Comparison of ENCODE assay signal across 40 cellular contexts in genomic region chr3:78360849-78361248, GRCh38.
"Had no signal": no experiment of that assay in that cellular context is flagged by ENCODE, and none has a peak within 500 bp of the region (broad histone marks: within the 10 kb centered on the region; RNA-seq: fewer than 3 reads in every experiment).

No MANE protein-coding gene starts in this region.

- FAIRE-seq: astrocyte, bronchial epithelial cell had no signal

- H3K27me3 Mint-ChIP-seq: activated naive CD4-positive, alpha-beta T cell treated with anti-CD3 and anti-CD28 coated beads, Interleukin-2, amount 10 ng/mL, durations not matched to agents 7 days and 5 days; activated naive CD4-positive, alpha-beta T cell treated with anti-CD3 and anti-CD28 coated beads, Interleukin-2, amount 50 U/mL, for 24 hours; activated naive CD8-positive, alpha-beta T cell; activated naive CD8-positive, alpha-beta T cell treated with anti-CD3 and anti-CD28 coated beads for 36 hours; activated naive CD8-positive, alpha-beta T cell treated with anti-CD3 and anti-CD28 coated beads, Interleukin-2, amount 10 ng/mL, durations not matched to agents 7 days and 5 days; activated naive CD8-positive, alpha-beta T cell treated with anti-CD3 and anti-CD28 coated beads, Interleukin-2, amount 50 U/mL, for 24 hours; activated T-cell treated with anti-CD3 and anti-CD28 coated beads, Interleukin-2, amount 50 U/mL, for 24 hours; activated T-helper 17 cell treated with anti-CD3 and anti-CD28 coated beads, Interleukin-2, amount 50 U/mL, for 72 hours; brain; central memory CD8-positive, alpha-beta T cell had no signal

- H3K9me3 ChIP-seq: adrenal gland, ascending aorta, body of pancreas, breast epithelium had no signal

- H3K36me3 ChIP-seq: adrenal gland, ascending aorta, brain microvascular endothelial cell, breast epithelium, cardiac muscle cell had no signal

- H3K4me1 Mint-ChIP-seq: activated naive CD4-positive, alpha-beta T cell treated with anti-CD3 and anti-CD28 coated beads, Interleukin-2, amount 10 ng/mL, durations not matched to agents 7 days and 5 days; activated naive CD4-positive, alpha-beta T cell treated with anti-CD3 and anti-CD28 coated beads, Interleukin-2, amount 50 U/mL, for 24 hours; activated naive CD8-positive, alpha-beta T cell treated with anti-CD3 and anti-CD28 coated beads for 36 hours; activated naive CD8-positive, alpha-beta T cell treated with anti-CD3 and anti-CD28 coated beads, Interleukin-2, amount 10 ng/mL, durations not matched to agents 7 days and 5 days; activated naive CD8-positive, alpha-beta T cell treated with anti-CD3 and anti-CD28 coated beads, Interleukin-2, amount 50 U/mL, for 24 hours; activated T-helper 17 cell treated with anti-CD3 and anti-CD28 coated beads, Interleukin-2, amount 50 U/mL, for 72 hours; brain; central memory CD8-positive, alpha-beta T cell had no signal

- H3K4me1 ChIP-seq: adrenal gland, ascending aorta, body of pancreas, breast epithelium had no signal

- H3K27ac Mint-ChIP-seq: activated naive CD4-positive, alpha-beta T cell treated with anti-CD3 and anti-CD28 coated beads for 36 hours; activated naive CD4-positive, alpha-beta T cell treated with anti-CD3 and anti-CD28 coated beads, Interleukin-2, amount 10 ng/mL, durations not matched to agents 7 days and 5 days; activated naive CD4-positive, alpha-beta T cell treated with anti-CD3 and anti-CD28 coated beads, Interleukin-2, amount 50 U/mL, for 24 hours; activated naive CD4-positive, alpha-beta T cell treated with anti-CD3 and anti-CD28 coated beads, Interleukin-2, amount 50 U/mL, for 72 hours; activated naive CD8-positive, alpha-beta T cell; activated naive CD8-positive, alpha-beta T cell treated with anti-CD3 and anti-CD28 coated beads for 36 hours; activated naive CD8-positive, alpha-beta T cell treated with anti-CD3 and anti-CD28 coated beads, Interleukin-2, amount 10 ng/mL, durations not matched to agents 7 days and 5 days; activated naive CD8-positive, alpha-beta T cell treated with anti-CD3 and anti-CD28 coated beads, Interleukin-2, amount 50 U/mL, for 24 hours; activated T-cell treated with anti-CD3 and anti-CD28 coated beads, Interleukin-2, amount 50 U/mL, for 24 hours; activated T-cell treated with anti-CD3 and anti-CD28 coated beads, Interleukin-2, amount 50 U/mL, for 72 hours; activated T-helper 1 cell treated with anti-CD3 and anti-CD28 coated beads, Interleukin-12 subunit alpha, Interleukin-12 subunit beta, Interleukin-2, Interleukin-4 antibody, amounts not matched to agents 30 ng/mL and 10 ng/mL and 1 ng/mL, durations not matched to agents 14 hours and 24 hours and 36 hours; activated T-helper 17 cell treated with anti-CD3 and anti-CD28 coated beads, Interleukin-2, amount 50 U/mL, for 72 hours; activated T-helper 2 cell treated with anti-CD3 and anti-CD28 coated beads, Interferon-gamma antibody, Interleukin-2, Interleukin-4, amounts not matched to agents 10 μg/mL and 5 μg/mL and 100 μg/mL, durations not matched to agents 14 hours and 24 hours and 36 hours; brain had no signal

- H3K4me3 ChIP-seq: adrenal gland, ascending aorta, body of pancreas, breast epithelium, cardiac muscle cell had no signal

- H3K27ac ChIP-seq: adrenal gland, ascending aorta, body of pancreas, brain microvascular endothelial cell, breast epithelium, cardiac muscle cell had no signal

- ATAC-seq: activated naive CD4-positive, alpha-beta T cell treated with anti-CD3 and anti-CD28 coated beads, Interleukin-2, amount 50 U/mL, for 72 hours; activated naive CD8-positive, alpha-beta T cell treated with anti-CD3 and anti-CD28 coated beads, Interleukin-2, amount 50 U/mL, for 24 hours; activated T-cell treated with anti-CD3 and anti-CD28 coated beads, Interleukin-2, amount 50 U/mL, for 4 hours; activated T-cell treated with anti-CD3 and anti-CD28 coated beads, Interleukin-2, amount 50 U/mL, for 72 hours; activated T-helper 17 cell treated with anti-CD3 and anti-CD28 coated beads, Interleukin-2, amount 50 U/mL, for 72 hours; body of pancreas had no signal

- H3K4me3 Mint-ChIP-seq: activated naive CD4-positive, alpha-beta T cell treated with anti-CD3 and anti-CD28 coated beads for 36 hours; activated naive CD4-positive, alpha-beta T cell treated with anti-CD3 and anti-CD28 coated beads, Interleukin-2, amount 10 ng/mL, durations not matched to agents 7 days and 5 days; activated naive CD4-positive, alpha-beta T cell treated with anti-CD3 and anti-CD28 coated beads, Interleukin-2, amount 50 U/mL, for 24 hours; activated naive CD8-positive, alpha-beta T cell; activated naive CD8-positive, alpha-beta T cell treated with anti-CD3 and anti-CD28 coated beads for 36 hours; activated naive CD8-positive, alpha-beta T cell treated with anti-CD3 and anti-CD28 coated beads, Interleukin-2, amount 10 ng/mL, durations not matched to agents 7 days and 5 days; activated naive CD8-positive, alpha-beta T cell treated with anti-CD3 and anti-CD28 coated beads, Interleukin-2, amount 50 U/mL, for 24 hours; activated T-cell treated with anti-CD3 and anti-CD28 coated beads, Interleukin-2, amount 50 U/mL, for 24 hours; activated T-cell treated with anti-CD3 and anti-CD28 coated beads, Interleukin-2, amount 50 U/mL, for 4 hours; activated T-cell treated with anti-CD3 and anti-CD28 coated beads, Interleukin-2, amount 50 U/mL, for 72 hours; activated T-helper 1 cell treated with anti-CD3 and anti-CD28 coated beads, Interleukin-12 subunit alpha, Interleukin-12 subunit beta, Interleukin-2, Interleukin-4 antibody, amounts not matched to agents 30 ng/mL and 10 ng/mL and 1 ng/mL, durations not matched to agents 14 hours and 24 hours and 36 hours; activated T-helper 17 cell treated with anti-CD3 and anti-CD28 coated beads, Interleukin-2, amount 50 U/mL, for 72 hours; brain; central memory CD8-positive, alpha-beta T cell had no signal

- H3K27me3 ChIP-seq: adrenal gland, ascending aorta, body of pancreas, brain microvascular endothelial cell, breast epithelium, cardiac muscle cell had no signal

- H3K36me3 Mint-ChIP-seq: activated naive CD4-positive, alpha-beta T cell treated with anti-CD3 and anti-CD28 coated beads, Interleukin-2, amount 10 ng/mL, durations not matched to agents 7 days and 5 days; activated naive CD4-positive, alpha-beta T cell treated with anti-CD3 and anti-CD28 coated beads, Interleukin-2, amount 50 U/mL, for 24 hours; activated naive CD4-positive, alpha-beta T cell treated with anti-CD3 and anti-CD28 coated beads, Interleukin-2, amount 50 U/mL, for 72 hours; activated naive CD8-positive, alpha-beta T cell; activated naive CD8-positive, alpha-beta T cell treated with anti-CD3 and anti-CD28 coated beads for 36 hours; activated naive CD8-positive, alpha-beta T cell treated with anti-CD3 and anti-CD28 coated beads, Interleukin-2, amount 10 ng/mL, durations not matched to agents 7 days and 5 days; brain had no signal

- DNase-seq: activated effector memory CD4-positive, alpha-beta T cell treated with anti-CD3 and anti-CD28 coated beads, Interleukin-2, amount 50 U/mL, for 16 hours; activated effector memory CD4-positive, alpha-beta T cell treated with Interleukin-2 at 50 U/mL for 16 hours; activated gamma-delta T cell; activated gamma-delta T cell treated with Interleukin-2 at 50 U/mL for 16 hours; activated naive CD4-positive, alpha-beta T cell; activated naive CD4-positive, alpha-beta T cell treated with anti-CD3 and anti-CD28 coated beads for 36 hours; activated naive CD4-positive, alpha-beta T cell treated with anti-CD3 and anti-CD28 coated beads, Interleukin-2, amount 10 ng/mL, durations not matched to agents 7 days and 5 days; activated naive CD4-positive, alpha-beta T cell treated with anti-CD3 and anti-CD28 coated beads, Interleukin-2, amount 50 U/mL, for 16 hours; activated naive CD4-positive, alpha-beta T cell treated with Interleukin-2 at 50 U/mL for 16 hours; activated naive CD8-positive, alpha-beta T cell treated with anti-CD3 and anti-CD28 coated beads for 36 hours; activated naive CD8-positive, alpha-beta T cell treated with anti-CD3 and anti-CD28 coated beads, Interleukin-2, amount 10 ng/mL, durations not matched to agents 7 days and 5 days; activated naive CD8-positive, alpha-beta T cell treated with anti-CD3 and anti-CD28 coated beads, Interleukin-2, amount 50 U/mL, for 24 hours; activated T-cell treated with anti-CD3 and anti-CD28 coated beads, Interleukin-2, amount 50 U/mL, for 1 hour; activated T-cell treated with anti-CD3 and anti-CD28 coated beads, Interleukin-2, amount 50 U/mL, for 24 hours; activated T-cell treated with anti-CD3 and anti-CD28 coated beads, Interleukin-2, amount 50 U/mL, for 4 hours; activated T-cell treated with anti-CD3 and anti-CD28 coated beads, Interleukin-2, amount 50 U/mL, for 48 hours; activated T-cell treated with anti-CD3 and anti-CD28 coated beads, Interleukin-2, amount 50 U/mL, for 72 hours; adrenal gland; amniotic stem cell; amygdala; anterior cingulate cortex; aorta; body of pancreas; brain microvascular endothelial cell; caudate nucleus; central memory CD4-positive, alpha-beta T cell; cerebellar nuclear complex had no signal
